1 cellular context compared by ENCODE assay signal in the genomic region with DNA sequence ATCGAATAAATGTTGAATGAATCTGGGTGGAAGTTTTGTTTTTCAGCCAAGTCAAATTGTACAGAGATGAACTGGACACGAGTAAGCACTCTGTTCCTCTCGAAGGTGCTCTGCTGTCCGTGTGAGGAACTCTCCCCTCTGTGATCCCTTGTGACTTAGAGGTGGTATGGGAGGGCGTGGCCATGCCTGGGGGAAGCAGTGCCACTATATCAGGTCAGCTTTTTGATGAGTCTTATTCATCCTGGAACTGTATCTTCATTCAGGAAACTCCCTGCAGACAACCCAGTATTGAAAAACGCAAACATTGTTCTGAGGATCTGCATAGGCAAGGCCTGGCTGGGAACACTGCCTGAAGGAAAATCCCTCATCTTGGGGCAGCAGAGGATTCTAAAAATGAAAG.
TF ChIP-seq lines count a peak whose summit lies in the region.

No MANE protein-coding gene starts in this region.

TF ChIP-seq in HepG2, 621 proteins besides CTCF, POLR2A, EP300 and RAD21:
- TF ChIP-seq, protein P1, sequence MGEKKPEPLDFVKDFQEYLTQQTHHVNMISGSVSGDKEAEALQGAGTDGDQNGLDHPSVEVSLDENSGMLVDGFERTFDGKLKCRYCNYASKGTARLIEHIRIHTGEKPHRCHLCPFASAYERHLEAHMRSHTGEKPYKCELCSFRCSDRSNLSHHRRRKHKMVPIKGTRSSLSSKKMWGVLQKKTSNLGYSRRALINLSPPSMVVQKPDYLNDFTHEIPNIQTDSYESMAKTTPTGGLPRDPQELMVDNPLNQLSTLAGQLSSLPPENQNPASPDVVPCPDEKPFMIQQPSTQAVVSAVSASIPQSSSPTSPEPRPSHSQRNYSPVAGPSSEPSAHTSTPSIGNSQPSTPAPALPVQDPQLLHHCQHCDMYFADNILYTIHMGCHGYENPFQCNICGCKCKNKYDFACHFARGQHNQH (CRISPR knock-in tag; IDR thresholded peaks at IDR 0.05), result no peak
- TF ChIP-seq ZNF660 (CRISPR knock-in tag; IDR thresholded peaks at IDR 0.05; ENCODE audit: borderline replicate concordance, low read depth), result no peak
- TF ChIP-seq, protein P2, sequence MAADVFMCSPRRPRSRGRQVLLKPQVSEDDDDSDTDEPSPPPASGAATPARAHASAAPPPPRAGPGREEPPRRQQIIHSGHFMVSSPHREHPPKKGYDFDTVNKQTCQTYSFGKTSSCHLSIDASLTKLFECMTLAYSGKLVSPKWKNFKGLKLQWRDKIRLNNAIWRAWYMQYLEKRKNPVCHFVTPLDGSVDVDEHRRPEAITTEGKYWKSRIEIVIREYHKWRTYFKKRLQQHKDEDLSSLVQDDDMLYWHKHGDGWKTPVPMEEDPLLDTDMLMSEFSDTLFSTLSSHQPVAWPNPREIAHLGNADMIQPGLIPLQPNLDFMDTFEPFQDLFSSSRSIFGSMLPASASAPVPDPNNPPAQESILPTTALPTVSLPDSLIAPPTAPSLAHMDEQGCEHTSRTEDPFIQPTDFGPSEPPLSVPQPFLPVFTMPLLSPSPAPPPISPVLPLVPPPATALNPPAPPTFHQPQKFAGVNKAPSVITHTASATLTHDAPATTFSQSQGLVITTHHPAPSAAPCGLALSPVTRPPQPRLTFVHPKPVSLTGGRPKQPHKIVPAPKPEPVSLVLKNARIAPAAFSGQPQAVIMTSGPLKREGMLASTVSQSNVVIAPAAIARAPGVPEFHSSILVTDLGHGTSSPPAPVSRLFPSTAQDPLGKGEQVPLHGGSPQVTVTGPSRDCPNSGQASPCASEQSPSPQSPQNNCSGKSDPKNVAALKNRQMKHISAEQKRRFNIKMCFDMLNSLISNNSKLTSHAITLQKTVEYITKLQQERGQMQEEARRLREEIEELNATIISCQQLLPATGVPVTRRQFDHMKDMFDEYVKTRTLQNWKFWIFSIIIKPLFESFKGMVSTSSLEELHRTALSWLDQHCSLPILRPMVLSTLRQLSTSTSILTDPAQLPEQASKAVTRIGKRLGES (CRISPR knock-in tag; IDR thresholded peaks at IDR 0.05; ENCODE audit: borderline replicate concordance), result no peak
- TF ChIP-seq AGO1 (IDR thresholded peaks at IDR 0.05; ENCODE audit: low read depth, low read length, poor library complexity, severe bottlenecking), result no peak
- TF ChIP-seq, protein P3, sequence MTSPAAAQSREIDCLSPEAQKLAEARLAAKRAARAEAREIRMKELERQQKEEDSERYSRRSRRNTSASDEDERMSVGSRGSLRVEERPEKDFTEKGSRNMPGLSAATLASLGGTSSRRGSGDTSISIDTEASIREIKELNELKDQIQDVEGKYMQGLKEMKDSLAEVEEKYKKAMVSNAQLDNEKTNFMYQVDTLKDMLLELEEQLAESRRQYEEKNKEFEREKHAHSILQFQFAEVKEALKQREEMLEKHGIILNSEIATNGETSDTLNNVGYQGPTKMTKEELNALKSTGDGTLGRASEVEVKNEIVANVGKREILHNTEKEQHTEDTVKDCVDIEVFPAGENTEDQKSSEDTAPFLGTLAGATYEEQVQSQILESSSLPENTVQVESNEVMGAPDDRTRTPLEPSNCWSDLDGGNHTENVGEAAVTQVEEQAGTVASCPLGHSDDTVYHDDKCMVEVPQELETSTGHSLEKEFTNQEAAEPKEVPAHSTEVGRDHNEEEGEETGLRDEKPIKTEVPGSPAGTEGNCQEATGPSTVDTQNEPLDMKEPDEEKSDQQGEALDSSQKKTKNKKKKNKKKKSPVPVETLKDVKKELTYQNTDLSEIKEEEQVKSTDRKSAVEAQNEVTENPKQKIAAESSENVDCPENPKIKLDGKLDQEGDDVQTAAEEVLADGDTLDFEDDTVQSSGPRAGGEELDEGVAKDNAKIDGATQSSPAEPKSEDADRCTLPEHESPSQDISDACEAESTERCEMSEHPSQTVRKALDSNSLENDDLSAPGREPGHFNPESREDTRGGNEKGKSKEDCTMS (CRISPR knock-in tag; conservative IDR thresholded peaks at IDR 0.05), result no peak
- no peak for TF ChIP-seq ZNF720 (CRISPR knock-in tag; IDR thresholded peaks at IDR 0.05)
- TF ChIP-seq TBX3 (IDR thresholded peaks at IDR 0.05; ENCODE audit: borderline replicate concordance), result no peak
- TF ChIP-seq ZNF616 (CRISPR knock-in tag; IDR thresholded peaks at IDR 0.05; ENCODE audit: low read depth), result no peak
- TF ChIP-seq ZNF296 (CRISPR knock-in tag; conservative IDR thresholded peaks at IDR 0.05), result no peak
- TF ChIP-seq YEATS2 (CRISPR knock-in tag; IDR thresholded peaks at IDR 0.05; ENCODE audit: borderline replicate concordance), result no peak
- TF ChIP-seq ZNF234 (CRISPR knock-in tag; conservative IDR thresholded peaks at IDR 0.05), result no peak
- TF ChIP-seq, protein P4, sequence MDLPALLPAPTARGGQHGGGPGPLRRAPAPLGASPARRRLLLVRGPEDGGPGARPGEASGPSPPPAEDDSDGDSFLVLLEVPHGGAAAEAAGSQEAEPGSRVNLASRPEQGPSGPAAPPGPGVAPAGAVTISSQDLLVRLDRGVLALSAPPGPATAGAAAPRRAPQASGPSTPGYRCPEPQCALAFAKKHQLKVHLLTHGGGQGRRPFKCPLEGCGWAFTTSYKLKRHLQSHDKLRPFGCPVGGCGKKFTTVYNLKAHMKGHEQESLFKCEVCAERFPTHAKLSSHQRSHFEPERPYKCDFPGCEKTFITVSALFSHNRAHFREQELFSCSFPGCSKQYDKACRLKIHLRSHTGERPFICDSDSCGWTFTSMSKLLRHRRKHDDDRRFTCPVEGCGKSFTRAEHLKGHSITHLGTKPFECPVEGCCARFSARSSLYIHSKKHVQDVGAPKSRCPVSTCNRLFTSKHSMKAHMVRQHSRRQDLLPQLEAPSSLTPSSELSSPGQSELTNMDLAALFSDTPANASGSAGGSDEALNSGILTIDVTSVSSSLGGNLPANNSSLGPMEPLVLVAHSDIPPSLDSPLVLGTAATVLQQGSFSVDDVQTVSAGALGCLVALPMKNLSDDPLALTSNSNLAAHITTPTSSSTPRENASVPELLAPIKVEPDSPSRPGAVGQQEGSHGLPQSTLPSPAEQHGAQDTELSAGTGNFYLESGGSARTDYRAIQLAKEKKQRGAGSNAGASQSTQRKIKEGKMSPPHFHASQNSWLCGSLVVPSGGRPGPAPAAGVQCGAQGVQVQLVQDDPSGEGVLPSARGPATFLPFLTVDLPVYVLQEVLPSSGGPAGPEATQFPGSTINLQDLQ (CRISPR knock-in tag; IDR thresholded peaks at IDR 0.05), result no peak
- no peak for TF ChIP-seq HNRNPL (IDR thresholded peaks at IDR 0.05; ENCODE audit: low read depth, low read length)
- no peak for TF ChIP-seq POGZ (CRISPR knock-in tag; IDR thresholded peaks at IDR 0.05)
- TF ChIP-seq, protein P5, sequence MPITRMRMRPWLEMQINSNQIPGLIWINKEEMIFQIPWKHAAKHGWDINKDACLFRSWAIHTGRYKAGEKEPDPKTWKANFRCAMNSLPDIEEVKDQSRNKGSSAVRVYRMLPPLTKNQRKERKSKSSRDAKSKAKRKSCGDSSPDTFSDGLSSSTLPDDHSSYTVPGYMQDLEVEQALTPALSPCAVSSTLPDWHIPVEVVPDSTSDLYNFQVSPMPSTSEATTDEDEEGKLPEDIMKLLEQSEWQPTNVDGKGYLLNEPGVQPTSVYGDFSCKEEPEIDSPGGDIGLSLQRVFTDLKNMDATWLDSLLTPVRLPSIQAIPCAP (CRISPR knock-in tag; IDR thresholded peaks at IDR 0.05; ENCODE audit: low read depth), result no peak
- no peak for TF ChIP-seq ZNF441 (CRISPR knock-in tag; IDR thresholded peaks at IDR 0.05; ENCODE audit: borderline replicate concordance)
- TF ChIP-seq NR2F1 (CRISPR knock-in tag; IDR thresholded peaks at IDR 0.05), result no peak
